Comparison of ENCODE assay signal across 11 cellular contexts in the genomic region with DNA sequence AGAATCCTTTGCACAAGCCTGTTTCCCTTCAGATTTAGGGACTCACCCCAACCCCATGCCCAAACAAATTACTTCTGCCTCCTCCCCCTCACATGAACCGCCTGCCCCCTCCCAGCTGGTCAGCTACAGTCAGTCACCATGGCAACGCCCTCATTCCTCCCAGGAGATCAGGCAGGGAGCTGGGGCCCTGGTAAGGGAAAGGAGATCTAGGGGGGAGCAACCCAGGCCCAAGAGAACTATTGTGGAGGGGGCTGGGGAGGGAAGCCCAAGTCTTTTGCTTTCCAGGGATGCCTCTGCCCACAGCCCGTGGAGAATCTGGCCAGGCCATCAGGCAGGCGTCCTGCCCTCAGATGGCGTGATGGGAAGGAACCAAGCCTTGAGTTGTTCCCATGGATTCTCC. TPM values are rescaled to one million over a fixed set of nuclear protein-coding genes. Genes with fewer than 3 reads are reported as not detected.
A peak's percentile ranks its signal among the peaks of the same experiment; 100 is the strongest.
DNase-seq lines count a peak whose midpoint lies in the region; ATAC-seq, FAIRE-seq and TF ChIP-seq lines count a peak whose summit lies in the region.
"Had no signal": no experiment of that assay in that cellular context is flagged by ENCODE, and none has a peak within 500 bp of the region (broad histone marks: within the 10 kb centered on the region; RNA-seq: fewer than 3 reads in every experiment).

No MANE protein-coding gene starts in this region.

- no peak overlapping the region for H3K9ac ChIP-seq in HepG2 (ENCODE audit: insufficient read depth, low read depth, low read length)

- no peak for ATAC-seq in HepG2
- no peak for ATAC-seq in right lobe of liver
- ATAC-seq in HG02885 (IDR thresholded peaks at IDR 0.05; ENCODE audit: poor library complexity, unreplicated experiment): no peak
- ATAC-seq: psoas muscle had no signal

- TF ChIP-seq EP300 in HepG2 (IDR thresholded peaks at IDR 0.05; ENCODE audit: low read depth in 2 of 2, low read length in 2 of 2) (no peak), HepG2 (CRISPR knock-in tag; IDR thresholded peaks at IDR 0.05; ENCODE audit: borderline replicate concordance) (no peak)

- H3K27me3 ChIP-seq in HepG2 (ENCODE audit: control insufficient read depth in 1 of 2, insufficient read depth in 2 of 2, low read length in 2 of 2) (peaks cover 1 to 14% of the 10 kb centered on the region in 2 experiments; a peak in 3 of 5 replicates), right lobe of liver (no peaks in the 10 kb centered on the region), vagina (no peaks in the 10 kb centered on the region)

- no peak for TF ChIP-seq CTCF in HepG2 (CRISPR knock-in tag; IDR thresholded peaks at IDR 0.05)
- TF ChIP-seq CTCF in right lobe of liver (IDR thresholded peaks at IDR 0.05): no peak
- no peak for TF ChIP-seq CTCF in fibroblast of the aortic adventitia (IDR thresholded peaks at IDR 0.05; ENCODE audit: insufficient read depth, low read length)
- TF ChIP-seq CTCF in vagina (IDR thresholded peaks at IDR 0.05): no peak

- TF ChIP-seq RAD21 in HepG2 (CRISPR knock-in tag; IDR thresholded peaks at IDR 0.05): no peak

- H4K20me1 ChIP-seq in HepG2 (ENCODE audit: insufficient read depth, low read length): no peaks in the 10 kb centered on the region

- TF ChIP-seq POLR2A in HepG2 (IDR thresholded peaks at IDR 0.05; ENCODE audit: insufficient read depth in 1 of 2, low read depth in 2 of 2, low read length in 2 of 2): no peak
- TF ChIP-seq POLR2A in right lobe of liver (IDR thresholded peaks at IDR 0.05): no peak
- TF ChIP-seq POLR2A in vagina (IDR thresholded peaks at IDR 0.05): no peak

- H3K27ac ChIP-seq in HepG2 (ENCODE audit: extremely low read length, insufficient read depth, low read length): no peak overlapping the region
- H3K27ac ChIP-seq in right lobe of liver: no peak overlapping the region
- peak overlapping the region; percentile 83 for H3K27ac ChIP-seq in vagina
- H3K27ac ChIP-seq: coronary artery, psoas muscle had no signal

- no peaks in the 10 kb centered on the region for H3K9me3 ChIP-seq in HepG2 (ENCODE audit: low read length)
- H3K9me3 ChIP-seq in right lobe of liver: no peaks in the 10 kb centered on the region
- H3K9me3 ChIP-seq in vagina: no peaks in the 10 kb centered on the region
- H3K9me3 ChIP-seq: psoas muscle had no signal

- H3K4me3 ChIP-seq in HepG2 (replicated peaks in 1 of 3; ENCODE audit: insufficient read depth in 1 of 3, low read depth in 2 of 3, low read length in 3 of 3) (no peak overlapping the region), right lobe of liver (no peak overlapping the region), fibroblast of the aortic adventitia (ENCODE audit: low read depth, low read length) (no peak overlapping the region), vagina (no peak overlapping the region)
- H3K4me3 ChIP-seq: coronary artery, psoas muscle had no signal

- CTCF ChIA-PET in HepG2 (lab: Yijun Ruan, JAX; ENCODE audit: low intra/inter-chr PET ratio, low total read pairs): no interaction called here

- H3K79me2 ChIP-seq in HepG2 (ENCODE audit: insufficient read depth, low read length): no peaks in the 10 kb centered on the region

- in situ Hi-C loops in HepG2 (cut with HindIII; ENCODE audit: extremely low pct_ligation_motif_present, low pct_unique_long_range_greater_than_20kb): no loop called here

- FAIRE-seq in HepG2 (lab: Jason Lieb, UNC): no peak

- WGBS in HepG2 (ENCODE audit: low lambda C conversion rate): 45% methylated on average over 5 of the region's 5 CpGs
- 25% methylated on average over 2 of the region's 5 CpGs for WGBS in right lobe of liver (ENCODE audit: insufficient coverage, low coverage, low lambda C conversion rate, missing lambda C conversion rate)

- H3K4me2 ChIP-seq in HepG2 (ENCODE audit: low read depth, low read length): no peak overlapping the region; the same call in 1 of the 2 replicates

- H3K4me1 ChIP-seq in HepG2 (ENCODE audit: insufficient read depth, low read length) (peaks cover 40% of the 10 kb centered on the region), right lobe of liver (peaks cover 0 to 6% (median 0%) of the 10 kb centered on the region in 4 donors), vagina (peaks cover 38% of the 10 kb centered on the region)

- DNase-seq in HepG2 (ENCODE audit: low spot score): no peak
- DNase-seq in right lobe of liver: no peak
- peak; percentile 43 for DNase-seq in fibroblast of the aortic adventitia (ENCODE audit: low read depth)
- DNase-seq in vagina (ENCODE audit: extremely low spot score in 2 of 2): no peak
- no peak for DNase-seq in AML-193 (lab: John Stamatoyannopoulos, UW)
- DNase-seq: activated CD8-positive, alpha-beta memory T cell treated with anti-CD3 and anti-CD28 coated beads, Interleukin-2, amount 50 U/mL, for 48 hours; immature natural killer cell; psoas muscle had no signal

- no peak overlapping the region for H2AFZ ChIP-seq in HepG2 (ENCODE audit: low read length)

- BruUV-seq in HepG2 (replicated peaks; lab: Mats Ljungman, UMichigan): no TSS peak

- intact Hi-C loops in HepG2 (cut with micrococcal nuclease; ENCODE audit: unreplicated experiment): no loop called here
- intact Hi-C loops in right lobe of liver (cut with DNase I): no loop called here
- intact Hi-C loops in vagina (cut with DNase I): no loop called here

- H3K36me3 ChIP-seq in HepG2 (replicated peaks in 1 of 2; ENCODE audit: control insufficient read depth in 1 of 2, insufficient read depth in 2 of 2, low read length in 2 of 2) (no peaks in the 10 kb centered on the region), right lobe of liver (no peaks in the 10 kb centered on the region), vagina (no peaks in the 10 kb centered on the region)

- POLR2A ChIA-PET in HepG2 (lab: Yijun Ruan, JAX): no interaction called here

RNA-seq across cellular contexts. Expression of a gene that starts 2.8 kb away (rescaled TPM):
- 1.0 and 1.8 TPM in 2 replicates for total RNA-seq in HepG2 (2016; rRNA removed; fragmentation: Illumina TruSeq; extraction: Trizol)
- total RNA-seq in HepG2 (2016; cell fraction: cytosol; rRNA removed; fragmentation: Illumina TruSeq; extraction: Trizol; ENCODE audit: low read depth): 0.44 and 1.2 TPM in 2 replicates
- 0.97 and 2.0 TPM in 2 replicates for total RNA-seq in HepG2 (2016; cell fraction: insoluble cytoplasmic fraction; rRNA removed; fragmentation: Illumina TruSeq; extraction: Trizol)
- 1.4 and 2.0 TPM in 2 replicates for total RNA-seq in HepG2 (2016; cell fraction: membrane; rRNA removed; fragmentation: Illumina TruSeq; extraction: Trizol)
- 1.8 and 2.4 TPM in 2 replicates for total RNA-seq in HepG2 (2016; cell fraction: nucleus; rRNA removed; fragmentation: Illumina TruSeq; extraction: Trizol)
- polyA plus RNA-seq in HepG2 (2011; rRNA removed): 3.6 and 5.8 TPM in 2 replicates
- 3.3 and 4.9 TPM in 2 replicates for polyA plus RNA-seq in HepG2 (2011; cell fraction: cytosol; rRNA removed)
- polyA plus RNA-seq in HepG2 (2011; cell fraction: nucleus; rRNA removed): 5.7 and 6.2 TPM in 2 replicates
- 3.9 and 7.7 TPM in 2 replicates for polyA plus RNA-seq in HepG2 (2012)
- 0.99 and 1.1 TPM in 2 replicates for polyA plus RNA-seq in HepG2 (2016; cell fraction: cytosol; fragmentation: Illumina TruSeq; extraction: Trizol; ENCODE audit: low read depth)
- 0.66 and 0.71 TPM in 2 replicates for polyA plus RNA-seq in HepG2 (2016; cell fraction: insoluble cytoplasmic fraction; fragmentation: Illumina TruSeq; extraction: Trizol; ENCODE audit: low read depth)
- polyA plus RNA-seq in HepG2 (2016; cell fraction: membrane; fragmentation: Illumina TruSeq; extraction: Trizol; ENCODE audit: low read depth): 0.84 and 1.1 TPM in 2 replicates
- polyA plus RNA-seq in HepG2 (2016; cell fraction: nucleus; fragmentation: Illumina TruSeq; extraction: Trizol; ENCODE audit: insufficient read depth, low read depth): 3.3 and 3.5 TPM in 2 replicates
- polyA minus RNA-seq in HepG2 (2011; rRNA and poly(A)+ RNA removed; ENCODE audit: low replicate concordance): 1.3 and 9.8 TPM in 2 replicates
- polyA minus RNA-seq in HepG2 (2011; cell fraction: cytosol; rRNA and poly(A)+ RNA removed): 3.0 and 3.8 TPM in 2 replicates
- 1.3 and 2.7 TPM in 2 replicates for polyA minus RNA-seq in HepG2 (2011; cell fraction: nucleus; rRNA and poly(A)+ RNA removed)
- total RNA-seq in right lobe of liver: under 1 TPM; 0.16 to 0.68 (median 0.39) TPM
- total RNA-seq in fibroblast of the aortic adventitia (ENCODE audit: low replicate concordance): 3.1 and 18.5 TPM in 2 replicates
- total RNA-seq in vagina: 4.2 TPM

RNA-seq across cellular contexts. Expression of a gene that starts 15.7 kb away (rescaled TPM):
- 41.2 and 86.6 TPM in 2 replicates for total RNA-seq in HepG2 (2016; rRNA removed; fragmentation: Illumina TruSeq; extraction: Trizol)
- total RNA-seq in HepG2 (2016; cell fraction: cytosol; rRNA removed; fragmentation: Illumina TruSeq; extraction: Trizol; ENCODE audit: low read depth): 14.7 and 16.4 TPM in 2 replicates
- 36.4 and 95.6 TPM in 2 replicates for total RNA-seq in HepG2 (2016; cell fraction: insoluble cytoplasmic fraction; rRNA removed; fragmentation: Illumina TruSeq; extraction: Trizol)
- 24.9 and 32.7 TPM in 2 replicates for total RNA-seq in HepG2 (2016; cell fraction: membrane; rRNA removed; fragmentation: Illumina TruSeq; extraction: Trizol)
- total RNA-seq in HepG2 (2016; cell fraction: nucleus; rRNA removed; fragmentation: Illumina TruSeq; extraction: Trizol): 81.7 and 101 TPM in 2 replicates
- polyA plus RNA-seq in HepG2 (2011; rRNA removed): 143 and 195 TPM in 2 replicates
- polyA plus RNA-seq in HepG2 (2011; cell fraction: cytosol; rRNA removed): 82.9 and 130 TPM in 2 replicates
- polyA plus RNA-seq in HepG2 (2011; cell fraction: nucleus; rRNA removed): 653 and 705 TPM in 2 replicates
- polyA plus RNA-seq in HepG2 (2012): 166 and 219 TPM in 2 replicates
- polyA plus RNA-seq in HepG2 (2016; cell fraction: cytosol; fragmentation: Illumina TruSeq; extraction: Trizol; ENCODE audit: low read depth): 23.3 and 23.7 TPM in 2 replicates
- 50.3 and 62.4 TPM in 2 replicates for polyA plus RNA-seq in HepG2 (2016; cell fraction: insoluble cytoplasmic fraction; fragmentation: Illumina TruSeq; extraction: Trizol; ENCODE audit: low read depth)
- 32.0 and 32.7 TPM in 2 replicates for polyA plus RNA-seq in HepG2 (2016; cell fraction: membrane; fragmentation: Illumina TruSeq; extraction: Trizol; ENCODE audit: low read depth)
- 211 and 219 TPM in 2 replicates for polyA plus RNA-seq in HepG2 (2016; cell fraction: nucleus; fragmentation: Illumina TruSeq; extraction: Trizol; ENCODE audit: insufficient read depth, low read depth)
- polyA minus RNA-seq in HepG2 (2011; rRNA and poly(A)+ RNA removed; ENCODE audit: low replicate concordance): 65.4 and 170 TPM in 2 replicates
- 146 and 172 TPM in 2 replicates for polyA minus RNA-seq in HepG2 (2011; cell fraction: cytosol; rRNA and poly(A)+ RNA removed)
- 48.2 and 74.1 TPM in 2 replicates for polyA minus RNA-seq in HepG2 (2011; cell fraction: nucleus; rRNA and poly(A)+ RNA removed)
- 100 to 1,000 TPM in 5 of 6 experiments, 10 to 100 TPM in 1; 84.5 to 230 (median 150) TPM for total RNA-seq in right lobe of liver
- total RNA-seq in fibroblast of the aortic adventitia (ENCODE audit: low replicate concordance): 241 and 592 TPM in 2 replicates
- 268 TPM for total RNA-seq in vagina

RNA-seq across cellular contexts. Expression of a gene that starts 28.6 kb away (rescaled TPM):
- 0.38 and 0.41 TPM in 2 replicates for total RNA-seq in HepG2 (2016; rRNA removed; fragmentation: Illumina TruSeq; extraction: Trizol)
- total RNA-seq in HepG2 (2016; cell fraction: cytosol; rRNA removed; fragmentation: Illumina TruSeq; extraction: Trizol; ENCODE audit: low read depth): 0.30 TPM in 1 of 2 replicates, not detected in the other
- total RNA-seq in HepG2 (2016; cell fraction: insoluble cytoplasmic fraction; rRNA removed; fragmentation: Illumina TruSeq; extraction: Trizol): 0.22 and 0.37 TPM in 2 replicates
- 0.19 and 0.83 TPM in 2 replicates for total RNA-seq in HepG2 (2016; cell fraction: membrane; rRNA removed; fragmentation: Illumina TruSeq; extraction: Trizol)
- total RNA-seq in HepG2 (2016; cell fraction: nucleus; rRNA removed; fragmentation: Illumina TruSeq; extraction: Trizol): 0.37 and 0.44 TPM in 2 replicates
- 1.1 and 1.9 TPM in 2 replicates for polyA plus RNA-seq in HepG2 (2011; rRNA removed)
- polyA plus RNA-seq in HepG2 (2011; cell fraction: cytosol; rRNA removed): 0.42 and 0.63 TPM in 2 replicates
- 11.3 and 12.6 TPM in 2 replicates for polyA plus RNA-seq in HepG2 (2011; cell fraction: nucleus; rRNA removed)
- 2.4 and 4.7 TPM in 2 replicates for polyA plus RNA-seq in HepG2 (2012)
- polyA plus RNA-seq in HepG2 (2016; cell fraction: cytosol; fragmentation: Illumina TruSeq; extraction: Trizol; ENCODE audit: low read depth): 0.27 TPM in 1 of 2 replicates, not detected in the other
- polyA plus RNA-seq in HepG2 (2016; cell fraction: insoluble cytoplasmic fraction; fragmentation: Illumina TruSeq; extraction: Trizol; ENCODE audit: low read depth): 0.25 TPM in 1 of 2 replicates, not detected in the other
- 0.40 TPM in 1 of 2 replicates, not detected in the other for polyA plus RNA-seq in HepG2 (2016; cell fraction: membrane; fragmentation: Illumina TruSeq; extraction: Trizol; ENCODE audit: low read depth)
- 0.60 and 1.3 TPM in 2 replicates for polyA plus RNA-seq in HepG2 (2016; cell fraction: nucleus; fragmentation: Illumina TruSeq; extraction: Trizol; ENCODE audit: insufficient read depth, low read depth)
- 0.74 and 1.3 TPM in 2 replicates for polyA minus RNA-seq in HepG2 (2011; rRNA and poly(A)+ RNA removed; ENCODE audit: low replicate concordance)
- 0.26 and 0.69 TPM in 2 replicates for polyA minus RNA-seq in HepG2 (2011; cell fraction: cytosol; rRNA and poly(A)+ RNA removed)
- 1.9 and 2.4 TPM in 2 replicates for polyA minus RNA-seq in HepG2 (2011; cell fraction: nucleus; rRNA and poly(A)+ RNA removed)
- total RNA-seq in right lobe of liver: 1 to 10 TPM in 2 of 6 experiments, under 1 TPM in 3, not detected in 1; 0.37 to 1.5 (median 0.49) TPM
- total RNA-seq in fibroblast of the aortic adventitia (ENCODE audit: low replicate concordance): 0.36 TPM in 1 of 2 replicates, not detected in the other
- total RNA-seq in vagina: 2.0 TPM

RNA-seq across cellular contexts. Expression of a gene that starts 36.2 kb away (rescaled TPM):
- total RNA-seq in HepG2 (2016; rRNA removed; fragmentation: Illumina TruSeq; extraction: Trizol) (119 and 151 TPM in 2 replicates), right lobe of liver (100 to 1,000 TPM in 2 of 6 experiments, 10 to 100 TPM in 4; 56.3 to 111 (median 64.6) TPM), fibroblast of the aortic adventitia (ENCODE audit: low replicate concordance) (61.5 and 62.7 TPM in 2 replicates), vagina (93.1 TPM)
- 410 and 476 TPM in 2 replicates for total RNA-seq in HepG2 (2016; cell fraction: cytosol; rRNA removed; fragmentation: Illumina TruSeq; extraction: Trizol; ENCODE audit: low read depth)
- total RNA-seq in HepG2 (2016; cell fraction: insoluble cytoplasmic fraction; rRNA removed; fragmentation: Illumina TruSeq; extraction: Trizol): 99.0 and 156 TPM in 2 replicates
- 478 and 550 TPM in 2 replicates for total RNA-seq in HepG2 (2016; cell fraction: membrane; rRNA removed; fragmentation: Illumina TruSeq; extraction: Trizol)
- total RNA-seq in HepG2 (2016; cell fraction: nucleus; rRNA removed; fragmentation: Illumina TruSeq; extraction: Trizol): 88.4 and 102 TPM in 2 replicates
- polyA plus RNA-seq in HepG2 (2011; rRNA removed): 144 and 164 TPM in 2 replicates
- polyA plus RNA-seq in HepG2 (2011; cell fraction: cytosol; rRNA removed): 120 and 173 TPM in 2 replicates
- 432 and 489 TPM in 2 replicates for polyA plus RNA-seq in HepG2 (2011; cell fraction: nucleus; rRNA removed)
- 90.6 and 129 TPM in 2 replicates for polyA plus RNA-seq in HepG2 (2012)
- 809 and 889 TPM in 2 replicates for polyA plus RNA-seq in HepG2 (2016; cell fraction: cytosol; fragmentation: Illumina TruSeq; extraction: Trizol; ENCODE audit: low read depth)
- polyA plus RNA-seq in HepG2 (2016; cell fraction: insoluble cytoplasmic fraction; fragmentation: Illumina TruSeq; extraction: Trizol; ENCODE audit: low read depth): 161 and 204 TPM in 2 replicates
- 764 and 806 TPM in 2 replicates for polyA plus RNA-seq in HepG2 (2016; cell fraction: membrane; fragmentation: Illumina TruSeq; extraction: Trizol; ENCODE audit: low read depth)
- 299 and 303 TPM in 2 replicates for polyA plus RNA-seq in HepG2 (2016; cell fraction: nucleus; fragmentation: Illumina TruSeq; extraction: Trizol; ENCODE audit: insufficient read depth, low read depth)
- polyA minus RNA-seq in HepG2 (2011; rRNA and poly(A)+ RNA removed; ENCODE audit: low replicate concordance): 136 and 157 TPM in 2 replicates
- polyA minus RNA-seq in HepG2 (2011; cell fraction: cytosol; rRNA and poly(A)+ RNA removed): 35.4 and 57.5 TPM in 2 replicates
- polyA minus RNA-seq in HepG2 (2011; cell fraction: nucleus; rRNA and poly(A)+ RNA removed): 45.3 and 47.1 TPM in 2 replicates

RNA-seq across cellular contexts. Expression of a gene that starts 52.4 kb away (rescaled TPM):
- total RNA-seq in HepG2 (2016; rRNA removed; fragmentation: Illumina TruSeq; extraction: Trizol): not detected in 2 replicates
- total RNA-seq in HepG2 (2016; cell fraction: cytosol; rRNA removed; fragmentation: Illumina TruSeq; extraction: Trizol; ENCODE audit: low read depth): not detected in 2 replicates
- 0.04 TPM in 1 of 2 replicates, not detected in the other for total RNA-seq in HepG2 (2016; cell fraction: insoluble cytoplasmic fraction; rRNA removed; fragmentation: Illumina TruSeq; extraction: Trizol)
- 0.31 TPM in 1 of 2 replicates, not detected in the other for total RNA-seq in HepG2 (2016; cell fraction: membrane; rRNA removed; fragmentation: Illumina TruSeq; extraction: Trizol)
- total RNA-seq in HepG2 (2016; cell fraction: nucleus; rRNA removed; fragmentation: Illumina TruSeq; extraction: Trizol): not detected in 2 replicates
- polyA plus RNA-seq in HepG2 (2011; rRNA removed): 0.25 and 0.33 TPM in 2 replicates
- polyA plus RNA-seq in HepG2 (2011; cell fraction: cytosol; rRNA removed): 0.32 and 0.42 TPM in 2 replicates
- polyA plus RNA-seq in HepG2 (2011; cell fraction: nucleus; rRNA removed): 0.97 and 1.1 TPM in 2 replicates
- 0.11 and 0.43 TPM in 2 replicates for polyA plus RNA-seq in HepG2 (2012)
- 0.18 TPM in 2 replicates for polyA plus RNA-seq in HepG2 (2016; cell fraction: cytosol; fragmentation: Illumina TruSeq; extraction: Trizol; ENCODE audit: low read depth)
- 0.21 and 0.33 TPM in 2 replicates for polyA plus RNA-seq in HepG2 (2016; cell fraction: insoluble cytoplasmic fraction; fragmentation: Illumina TruSeq; extraction: Trizol; ENCODE audit: low read depth)
- 0.07 TPM in 1 of 2 replicates, not detected in the other for polyA plus RNA-seq in HepG2 (2016; cell fraction: membrane; fragmentation: Illumina TruSeq; extraction: Trizol; ENCODE audit: low read depth)
- 0.33 TPM in 1 of 2 replicates, not detected in the other for polyA plus RNA-seq in HepG2 (2016; cell fraction: nucleus; fragmentation: Illumina TruSeq; extraction: Trizol; ENCODE audit: insufficient read depth, low read depth)
- polyA minus RNA-seq in HepG2 (2011; rRNA and poly(A)+ RNA removed; ENCODE audit: low replicate concordance): 0.48 TPM in 1 of 2 replicates, not detected in the other
- not detected in 2 replicates for polyA minus RNA-seq in HepG2 (2011; cell fraction: cytosol; rRNA and poly(A)+ RNA removed)
- polyA minus RNA-seq in HepG2 (2011; cell fraction: nucleus; rRNA and poly(A)+ RNA removed): 0.50 TPM in 1 of 2 replicates, not detected in the other
- under 1 TPM in 2 of 6 experiments, not detected in 4; 0.12 to 0.75 TPM for total RNA-seq in right lobe of liver
- total RNA-seq in fibroblast of the aortic adventitia (ENCODE audit: low replicate concordance): not detected in 2 replicates
- total RNA-seq in vagina: 2.0 TPM
- total RNA-seq: H4 had no signal
- polyA plus RNA-seq: immature natural killer cell had no signal
